24 cellular contexts compared by ENCODE assay signal in genomic region chr2:43318791-43319190, GRCh38.
DNase-seq lines count a peak whose midpoint lies in the region; ATAC-seq, FAIRE-seq and TF ChIP-seq lines count a peak whose summit lies in the region.
"Had no signal": no experiment of that assay in that cellular context is flagged by ENCODE, and none has a peak within 500 bp of the region (broad histone marks: within the 10 kb centered on the region; RNA-seq: fewer than 3 reads in every experiment).

No MANE protein-coding gene starts in this region.

- no peak overlapping the region for H3K27ac ChIP-seq in A549
- no peak overlapping the region for H3K27ac ChIP-seq in astrocyte (ENCODE audit: low read depth, low read length)
- H3K27ac ChIP-seq: lower lobe of right lung, pancreas, suprapubic skin had no signal

- TF ChIP-seq CTCF in A549 (IDR thresholded peaks at IDR 0.05) = no peak
- TF ChIP-seq CTCF in astrocyte (IDR thresholded peaks at IDR 0.05; ENCODE audit: insufficient read depth, low read depth, low read length) = no peak
- no peak for TF ChIP-seq CTCF in fibroblast of villous mesenchyme (IDR thresholded peaks at IDR 0.05; ENCODE audit: insufficient read depth, low read depth, low read length)

- H3K9ac ChIP-seq in astrocyte (ENCODE audit: low read length) = no peak overlapping the region

- no peak for ATAC-seq in A549
- ATAC-seq: activated CD4-positive, alpha-beta T cell treated with anti-CD3 and anti-CD28 coated beads for 36 hours; HCT116; lower lobe of right lung; naive thymus-derived CD8-positive, alpha-beta T cell; pancreas had no signal

- TF ChIP-seq POLR2A in A549 (IDR thresholded peaks at IDR 0.05; ENCODE audit: low read length) = no peak

- H3K4me3 ChIP-seq in A549 = no peak overlapping the region
- no peak overlapping the region for H3K4me3 ChIP-seq in astrocyte (ENCODE audit: insufficient read depth, low read depth, low read length)
- no peak overlapping the region for H3K4me3 ChIP-seq in fibroblast of villous mesenchyme (ENCODE audit: low read depth, low read length)
- H3K4me3 ChIP-seq: lower lobe of right lung, pancreas, suprapubic skin had no signal

- TF ChIP-seq RAD21 in A549 (conservative IDR thresholded peaks at IDR 0.05 in 1 of 2, IDR thresholded peaks at IDR 0.05 in 1 of 2) = no peak

- H3K4me3 Mint-ChIP-seq in astrocyte (ENCODE audit: unreplicated experiment) = no peak overlapping the region
- H3K4me3 Mint-ChIP-seq: activated CD4-positive, alpha-beta T cell treated with anti-CD3 and anti-CD28 coated beads for 36 hours; naive thymus-derived CD8-positive, alpha-beta T cell had no signal

- H3K27ac Mint-ChIP-seq in astrocyte (ENCODE audit: unreplicated experiment) = no peak overlapping the region
- H3K27ac Mint-ChIP-seq: activated CD4-positive, alpha-beta T cell treated with anti-CD3 and anti-CD28 coated beads for 36 hours; naive thymus-derived CD8-positive, alpha-beta T cell had no signal

- no peak for DNase-seq in A549 (ENCODE audit: low read depth in 1 of 2, low spot score in 1 of 2)
- peak; percentile 63 for DNase-seq in EL
- DNase-seq in astrocyte (ENCODE audit: low read depth) = peak; percentile 65
- DNase-seq in fibroblast of villous mesenchyme (ENCODE audit: low read depth) = peak; percentile 72
- no peak for DNase-seq in retina
- no peak for DNase-seq in cerebellar nuclear complex (lab: John Stamatoyannopoulos, UW)
- DNase-seq in NCI-H524 (lab: John Stamatoyannopoulos, UW) = no peak
- no peak for DNase-seq in activated T-cell treated with anti-CD3 and anti-CD28 coated beads for 4 hours
- DNase-seq: activated CD4-positive, alpha-beta T cell treated with anti-CD3 and anti-CD28 coated beads for 36 hours; activated gamma-delta T cell; AML-193; amygdala; GF-D8; lower lobe of right lung; naive thymus-derived CD8-positive, alpha-beta T cell; NCI-H2081 treated with DMSO at 0.1 percent for 48 hours; NK-92 treated with Interleukin-12 subunit alpha and Interleukin-12 subunit beta, amount 100 ng/mL, for 24 hours; pancreas; RPMI8226; stimulated activated CD8-positive, alpha-beta memory T cell treated with anti-CD3 and anti-CD28 coated beads, Interleukin-4, amount 100 ng/mL, for 48 hours; SW 1271 had no signal

- FAIRE-seq in A549 (lab: Jason Lieb, UNC) = no peak
- no peak for FAIRE-seq in astrocyte (lab: Jason Lieb, UNC)
- FAIRE-seq: GM12891, pancreas had no signal

- CTCF ChIA-PET in A549 (lab: Yijun Ruan, JAX) = interaction anchor here (0.9 to 1.9 kb wide), 6 partner anchors 10 to 89 kb away, joined by 3 to 6 read pairs (median 3); no protein-coding TSS in a partner anchor

- peaks cover 2% of the 10 kb centered on the region for H3K9me3 Mint-ChIP-seq in astrocyte (ENCODE audit: unreplicated experiment)
- H3K9me3 Mint-ChIP-seq: naive thymus-derived CD8-positive, alpha-beta T cell had no signal

- H3K9me3 ChIP-seq in A549 (no peaks in the 10 kb centered on the region), astrocyte (ENCODE audit: insufficient read depth, low read depth, low read length) (no peaks in the 10 kb centered on the region)
- H3K9me3 ChIP-seq: lower lobe of right lung, pancreas, suprapubic skin had no signal

- H3K4me1 ChIP-seq in A549 (peaks cover 28% of the 10 kb centered on the region), astrocyte (ENCODE audit: insufficient read depth, low read length) (peaks cover 7% of the 10 kb centered on the region)

- H3K27me3 Mint-ChIP-seq in astrocyte (ENCODE audit: low read depth, unreplicated experiment) = no peaks in the 10 kb centered on the region
- H3K27me3 Mint-ChIP-seq: activated CD4-positive, alpha-beta T cell treated with anti-CD3 and anti-CD28 coated beads for 36 hours; naive thymus-derived CD8-positive, alpha-beta T cell had no signal

- no peak overlapping the region for H2AFZ ChIP-seq in astrocyte (ENCODE audit: low read depth, low read length)

- H3K36me3 Mint-ChIP-seq in astrocyte (ENCODE audit: low read depth, unreplicated experiment) = peaks cover 3% of the 10 kb centered on the region

- H3K27me3 ChIP-seq in astrocyte (ENCODE audit: insufficient read depth, low read length) = no peaks in the 10 kb centered on the region
- H3K27me3 ChIP-seq: pancreas, suprapubic skin had no signal

- no peak for TF ChIP-seq EP300 in A549 (IDR thresholded peaks at IDR 0.05)

- H3K4me1 Mint-ChIP-seq in astrocyte (ENCODE audit: low read depth, unreplicated experiment) = no peaks in the 10 kb centered on the region

- no peaks in the 10 kb centered on the region for H3K79me2 ChIP-seq in astrocyte (ENCODE audit: insufficient read depth, low read length)

- POLR2A ChIA-PET in A549 (lab: Yijun Ruan, JAX) = no interaction called here

- H4K20me1 ChIP-seq in astrocyte (ENCODE audit: insufficient read depth, low read length) = no peaks in the 10 kb centered on the region

- H3K4me2 ChIP-seq in A549 (peak overlapping the region; percentile 43; the same call in 2 of the 3 replicates), astrocyte (ENCODE audit: low read length) (peak overlapping the region; percentile 14)

- no peaks in the 10 kb centered on the region for H3K36me3 ChIP-seq in astrocyte (ENCODE audit: insufficient read depth, low read length)
- H3K36me3 ChIP-seq: pancreas, suprapubic skin had no signal

TF ChIP-seq in A549, 52 proteins besides CTCF, POLR2A, EP300 and RAD21:
- TF ChIP-seq CBX8 (IDR thresholded peaks at IDR 0.05) (no peak), CEBPB (IDR thresholded peaks at IDR 0.05) (no peak), CBX2 (IDR thresholded peaks at IDR 0.05; ENCODE audit: borderline replicate concordance, low read depth) (no peak), GATA3 (IDR thresholded peaks at IDR 0.05; ENCODE audit: borderline replicate concordance) (no peak), SMC3 (IDR thresholded peaks at IDR 0.05) (no peak), RNF2 (IDR thresholded peaks at IDR 0.05; ENCODE audit: borderline replicate concordance, low read depth) (no peak), MAFK (IDR thresholded peaks at IDR 0.05; ENCODE audit: partially characterized antibody) (no peak)

Comparison
In these comparisons a context has a peak if more than half of its experiments do, and no peak if none do; other contexts are left out.
1. DNase-seq: peak in EL (single experiment), astrocyte (single experiment) and fibroblast of villous mesenchyme (single experiment); none in A549 (0 of 2), retina (single experiment), cerebellar nuclear complex (0 of 2), NCI-H524 (0 of 2) and activated T-cell treated with anti-CD3 and anti-CD28 coated beads for 4 hours (single experiment).